In genomic region chr3:195114786-195115597, GRCh38 we compare ENCODE assay signal across 1 cellular context.
TF ChIP-seq lines count a peak whose summit lies in the region.

No MANE protein-coding gene starts in this region.

TF ChIP-seq in H1, 55 proteins besides CTCF, POLR2A, EP300 and RAD21:
- TF ChIP-seq SP4 (IDR thresholded peaks at IDR 0.05; ENCODE audit: low read length) (no peak), KDM5A (IDR thresholded peaks at IDR 0.05; ENCODE audit: low read length) (no peak)
